Comparison of ENCODE assay signal across 18 cellular contexts in the genomic region with DNA sequence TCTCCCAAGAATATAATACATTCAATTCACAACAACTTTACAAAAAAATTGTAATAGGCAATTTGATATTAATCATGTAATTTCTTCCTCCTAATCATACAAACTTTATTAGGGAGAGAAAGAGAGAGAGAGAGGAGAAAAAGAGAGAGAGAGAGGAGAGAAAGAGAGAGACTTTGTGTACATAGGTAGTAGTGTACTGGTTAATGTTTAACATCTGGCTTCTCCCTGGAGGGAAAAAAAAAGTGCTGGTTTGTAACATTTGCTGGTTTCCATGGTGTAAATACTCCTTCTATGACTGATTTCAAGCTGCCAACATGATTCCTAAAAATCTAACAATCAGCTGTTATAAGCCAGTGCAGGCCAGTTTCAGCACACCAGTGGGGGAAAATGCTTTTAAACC.
DNase-seq lines count a peak whose midpoint lies in the region; ATAC-seq, FAIRE-seq and TF ChIP-seq lines count a peak whose summit lies in the region.
"Had no signal": no experiment of that assay in that cellular context is flagged by ENCODE, and none has a peak within 500 bp of the region (broad histone marks: within the 10 kb centered on the region; RNA-seq: fewer than 3 reads in every experiment).

No MANE protein-coding gene starts in this region.

- FAIRE-seq in A549 (lab: Jason Lieb, UNC) = no peak

- POLR2A ChIA-PET in A549 (lab: Yijun Ruan, JAX) = no interaction called here

- peaks cover 5% of the 10 kb centered on the region for H3K4me1 Mint-ChIP-seq in nephron
- H3K4me1 Mint-ChIP-seq: activated naive CD8-positive, alpha-beta T cell treated with anti-CD3 and anti-CD28 coated beads, Interleukin-2, amount 10 ng/mL, durations not matched to agents 7 days and 5 days; CD4-positive, alpha-beta memory T cell; central memory CD8-positive, alpha-beta T cell had no signal

- H3K79me2 ChIP-seq in hepatocyte = no peaks in the 10 kb centered on the region

- H3K27me3 ChIP-seq in hepatocyte = no peaks in the 10 kb centered on the region

- H3K9me2 ChIP-seq in hepatocyte (replicated peaks; ENCODE audit: insufficient read depth) = no peaks in the 10 kb centered on the region

- no peak overlapping the region for H3K4me3 Mint-ChIP-seq in nephron
- H3K4me3 Mint-ChIP-seq: activated CD8-positive, alpha-beta T cell treated with anti-CD3 and anti-CD28 coated beads for 36 hours; activated naive CD8-positive, alpha-beta T cell treated with anti-CD3 and anti-CD28 coated beads, Interleukin-2, amount 10 ng/mL, durations not matched to agents 7 days and 5 days; CD4-positive, alpha-beta memory T cell; central memory CD8-positive, alpha-beta T cell had no signal

- H3K9me3 ChIP-seq in A549 (no peaks in the 10 kb centered on the region), hepatocyte (ENCODE audit: low read depth) (peaks cover 3% of the 10 kb centered on the region)

- H3K4me2 ChIP-seq in A549 = peak overlapping the region; percentile 40
- H3K4me2 ChIP-seq in hepatocyte = no peak overlapping the region

- H3K27me3 Mint-ChIP-seq in nephron (ENCODE audit: low read depth) = no peaks in the 10 kb centered on the region

- H2AFZ ChIP-seq in hepatocyte = no peak overlapping the region

- H3K36me3 Mint-ChIP-seq in nephron (ENCODE audit: low read depth) = no peaks in the 10 kb centered on the region
- H3K36me3 Mint-ChIP-seq: activated naive CD8-positive, alpha-beta T cell treated with anti-CD3 and anti-CD28 coated beads, Interleukin-2, amount 10 ng/mL, durations not matched to agents 7 days and 5 days; CD4-positive, alpha-beta memory T cell had no signal

- no peak for TF ChIP-seq EP300 in A549 (IDR thresholded peaks at IDR 0.05)

- ATAC-seq in A549 (peak; percentile 66 to 84; a peak in 5 of 6 replicates), HG03175 (IDR thresholded peaks at IDR 0.05; ENCODE audit: unreplicated experiment) (no peak), HG03571 (IDR thresholded peaks at IDR 0.05; ENCODE audit: unreplicated experiment) (no peak)
- ATAC-seq: activated CD8-positive, alpha-beta T cell treated with anti-CD3 and anti-CD28 coated beads for 36 hours had no signal

- no peaks in the 10 kb centered on the region for H4K20me1 ChIP-seq in hepatocyte (ENCODE audit: insufficient read depth, poor library complexity, severe bottlenecking)

- no peak overlapping the region for H3K4me3 ChIP-seq in A549
- H3K4me3 ChIP-seq in hepatocyte = no peak overlapping the region

- H3K36me3 ChIP-seq in hepatocyte (replicated peaks; ENCODE audit: insufficient read depth, low read depth) = no peaks in the 10 kb centered on the region

- H3K27ac ChIP-seq in A549 = no peak overlapping the region; a peak in 1 of 6 replicates
- H3K27ac ChIP-seq in hepatocyte = no peak overlapping the region

- CTCF ChIA-PET in A549 (lab: Yijun Ruan, JAX) = no interaction called here

- TF ChIP-seq POLR2A in A549 (IDR thresholded peaks at IDR 0.05; ENCODE audit: low read length) = no peak

- no peaks in the 10 kb centered on the region for H3K9me3 Mint-ChIP-seq in nephron
- H3K9me3 Mint-ChIP-seq: activated CD8-positive, alpha-beta T cell treated with anti-CD3 and anti-CD28 coated beads for 36 hours; activated naive CD8-positive, alpha-beta T cell treated with anti-CD3 and anti-CD28 coated beads, Interleukin-2, amount 10 ng/mL, durations not matched to agents 7 days and 5 days; central memory CD8-positive, alpha-beta T cell had no signal

- TF ChIP-seq RAD21 in A549 (conservative IDR thresholded peaks at IDR 0.05 in 1 of 2, IDR thresholded peaks at IDR 0.05 in 1 of 2) = no peak

- H3K27ac Mint-ChIP-seq in nephron = peak overlapping the region in 2 of 3 experiments; percentile 5 to 82
- H3K27ac Mint-ChIP-seq: activated CD8-positive, alpha-beta T cell treated with anti-CD3 and anti-CD28 coated beads for 36 hours; activated naive CD8-positive, alpha-beta T cell treated with anti-CD3 and anti-CD28 coated beads, Interleukin-2, amount 10 ng/mL, durations not matched to agents 7 days and 5 days; CD4-positive, alpha-beta memory T cell had no signal

- peaks cover 15% of the 10 kb centered on the region; the same call in 1 of the 3 replicates for H3K4me1 ChIP-seq in A549
- H3K4me1 ChIP-seq in hepatocyte (ENCODE audit: insufficient read depth) = peaks cover 7% of the 10 kb centered on the region

- DNase-seq in A549 (ENCODE audit: low read depth in 1 of 2, low spot score in 1 of 2) (peak; percentile 3 to 72), RPMI7951 (ENCODE audit: low read depth) (peak; percentile 7), hepatocyte (ENCODE audit: low spot score) (peak; percentile 68), NCI-H524 (lab: John Stamatoyannopoulos, UW) (no peak), NCI-H1048 (lab: John Stamatoyannopoulos, UW) (no peak)
- DNase-seq: activated CD8-positive, alpha-beta T cell treated with anti-CD3 and anti-CD28 coated beads for 36 hours; activated naive CD8-positive, alpha-beta T cell treated with anti-CD3 and anti-CD28 coated beads, Interleukin-2, amount 10 ng/mL, durations not matched to agents 7 days and 5 days; CD4-positive, alpha-beta memory T cell; effector memory CD4-positive, alpha-beta T cell; EL; NCI-H1092 treated with DMSO at 0.1 percent for 48 hours; NCI-H82; occipital lobe; RPMI8226 had no signal

- TF ChIP-seq CTCF in A549 (IDR thresholded peaks at IDR 0.05) (no peak), hepatocyte (IDR thresholded peaks at IDR 0.05; ENCODE audit: poor library complexity) (no peak), nephron (IDR thresholded peaks at IDR 0.05; ENCODE audit: unreplicated experiment in 3 of 3) (no peak)

TF ChIP-seq in A549, 52 proteins besides CTCF, POLR2A, EP300 and RAD21:
- TF ChIP-seq ZFP36 (IDR thresholded peaks at IDR 0.05; ENCODE audit: borderline replicate concordance, partially characterized antibody) = no peak
- TF ChIP-seq KDM5A (IDR thresholded peaks at IDR 0.05) = no peak
- no peak for TF ChIP-seq MAFK (IDR thresholded peaks at IDR 0.05; ENCODE audit: partially characterized antibody)
- no peak for TF ChIP-seq HOXB13 (CRISPR knock-in tag; IDR thresholded peaks at IDR 0.05; ENCODE audit: low read depth)
- TF ChIP-seq, protein P1, sequence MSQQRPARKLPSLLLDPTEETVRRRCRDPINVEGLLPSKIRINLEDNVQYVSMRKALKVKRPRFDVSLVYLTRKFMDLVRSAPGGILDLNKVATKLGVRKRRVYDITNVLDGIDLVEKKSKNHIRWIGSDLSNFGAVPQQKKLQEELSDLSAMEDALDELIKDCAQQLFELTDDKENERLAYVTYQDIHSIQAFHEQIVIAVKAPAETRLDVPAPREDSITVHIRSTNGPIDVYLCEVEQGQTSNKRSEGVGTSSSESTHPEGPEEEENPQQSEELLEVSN (IDR thresholded peaks at IDR 0.05; ENCODE audit: borderline replicate concordance, low read depth) = no peak
- no peak for TF ChIP-seq JUNB (IDR thresholded peaks at IDR 0.05)
- TF ChIP-seq, protein P2, sequence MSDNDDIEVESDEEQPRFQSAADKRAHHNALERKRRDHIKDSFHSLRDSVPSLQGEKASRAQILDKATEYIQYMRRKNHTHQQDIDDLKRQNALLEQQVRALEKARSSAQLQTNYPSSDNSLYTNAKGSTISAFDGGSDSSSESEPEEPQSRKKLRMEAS (IDR thresholded peaks at IDR 0.05) = no peak
- no peak for TF ChIP-seq ZC3H11A (IDR thresholded peaks at IDR 0.05)
- no peak for TF ChIP-seq GATA3 (IDR thresholded peaks at IDR 0.05; ENCODE audit: borderline replicate concordance)
- TF ChIP-seq RARB (CRISPR knock-in tag; IDR thresholded peaks at IDR 0.05) = no peak

Comparison
In these comparisons a context has a peak if more than half of its experiments do, and no peak if none do; other contexts are left out.
1. ATAC-seq: peak in A549 (2 of 2); none in HG03175 (single experiment) and HG03571 (single experiment).
2. DNase-seq: peak in A549 (2 of 2), RPMI7951 (single experiment) and hepatocyte (single experiment); none in NCI-H524 (0 of 2) and NCI-H1048 (single experiment).